8 cellular contexts compared by ENCODE assay signal in the genomic region with DNA sequence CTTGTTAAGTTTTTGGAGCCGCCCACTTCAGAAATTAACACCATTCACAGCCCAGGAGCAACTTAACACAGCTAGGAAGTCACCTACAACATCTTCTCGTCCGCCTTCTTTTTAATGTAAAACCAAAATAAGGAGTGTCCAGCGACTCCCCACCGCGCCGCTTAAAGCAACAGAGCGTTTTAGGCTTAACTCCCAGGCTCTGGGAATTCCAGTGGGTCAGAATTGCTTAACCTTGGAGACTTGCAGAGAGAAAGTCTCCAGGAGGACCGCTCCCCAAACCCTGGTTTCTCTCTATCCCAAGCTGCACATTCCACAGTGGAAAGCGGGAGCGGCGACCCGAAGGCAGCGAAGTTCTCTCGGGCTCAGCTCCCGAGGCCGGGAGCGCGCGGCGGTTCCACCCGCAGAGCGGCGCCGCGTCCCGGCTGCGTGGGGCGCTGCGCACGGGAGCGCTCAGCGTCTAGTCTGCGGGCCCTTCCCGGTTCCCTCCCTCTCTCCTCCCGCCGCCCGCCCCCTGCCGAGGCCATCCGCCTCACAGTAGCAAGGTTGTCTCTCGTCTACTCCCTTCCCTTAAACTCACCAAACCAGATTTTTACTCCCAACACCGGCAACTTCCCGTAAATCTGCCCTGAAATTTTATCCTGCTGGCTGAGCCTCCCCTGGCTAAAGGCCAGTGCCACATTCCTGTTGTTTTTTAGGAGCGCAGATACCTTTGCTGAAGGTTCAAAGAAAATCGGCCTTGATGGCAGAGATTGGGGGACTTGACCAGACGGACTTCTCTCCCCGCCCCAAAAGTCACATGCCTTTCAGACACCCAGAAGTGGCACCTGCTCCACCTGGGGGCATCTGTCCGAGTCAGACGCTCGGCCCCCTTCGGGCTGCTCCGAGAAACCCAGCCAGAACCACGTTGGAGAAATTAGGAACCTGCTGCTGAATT. TPM values are rescaled to one million over a fixed set of nuclear protein-coding genes. Genes with fewer than 3 reads are reported as not detected.
DNase-seq lines count a peak whose midpoint lies in the region; ATAC-seq, FAIRE-seq and TF ChIP-seq lines count a peak whose summit lies in the region.

A gene (minus strand): TSS at position 464 of the 934 bp plus-strand sequence. CDS start 190,971 bp downstream, outside the sequence.

- CTCF ChIA-PET in A549 (lab: Yijun Ruan, JAX) = interaction anchor here (0.7 to 1.3 kb wide), 4 partner anchors 14 to 88 kb away, joined by 3 to 4 read pairs (median 3); no protein-coding TSS in a partner anchor

- no peak for TF ChIP-seq EP300 in A549 (IDR thresholded peaks at IDR 0.05)
- TF ChIP-seq EP300 in neural cell (conservative IDR thresholded peaks at IDR 0.05; ENCODE audit: poor library complexity, severe bottlenecking) = no peak

- H3K4me1 ChIP-seq in A549 = peaks cover 25% of the 10 kb centered on the region

- peak; percentile 89 to 92 for ATAC-seq in A549
- ATAC-seq in HG02852 (IDR thresholded peaks at IDR 0.05; ENCODE audit: unreplicated experiment) = peak; percentile 35
- ATAC-seq in activated T-cell treated with anti-CD3 and anti-CD28 coated beads, Interleukin-2, amount 50 U/mL, for 4 hours = peak; percentile 82 to 88

- DNase-seq in A549 (ENCODE audit: low read depth in 1 of 2, low spot score in 1 of 2) = peak in 1 of 2 experiments; percentile 76
- DNase-seq in NCI-H2196 treated with DMSO at 0.1 percent for 48 hours (lab: John Stamatoyannopoulos, UW; ENCODE audit: unreplicated experiment) = peak; percentile 68
- peak; percentile 11 for DNase-seq in activated T-cell treated with anti-CD3 and anti-CD28 coated beads, Interleukin-2, amount 50 U/mL, for 4 hours
- DNase-seq in foreskin fibroblast = peak in 1 of 2 donors; percentile 50
- DNase-seq in urothelium cell line (ENCODE audit: low spot score) = peak; percentile 76

- H3K27me3 ChIP-seq in neural cell (ENCODE audit: insufficient read depth, low read depth, low read length) = peaks cover 40% of the 10 kb centered on the region

- WGBS in A549 (ENCODE audit: missing lambda C conversion rate) = 3% methylated on average over 34 of the region's 53 CpGs

- H3K4me3 Mint-ChIP-seq in activated T-cell treated with anti-CD3 and anti-CD28 coated beads, Interleukin-2, amount 50 U/mL, for 4 hours = peak within 1 kb of the TSS; percentile 80

- TF ChIP-seq POLR2A in A549 (IDR thresholded peaks at IDR 0.05; ENCODE audit: low read length) (peak; percentile 47), GM15510 (IDR thresholded peaks at IDR 0.05; ENCODE audit: borderline replicate concordance, extremely low read depth, insufficient read length) (peak; percentile 42)

- no peaks in the 10 kb centered on the region for H3F3A ChIP-seq in neural cell (ENCODE audit: insufficient read depth, low read length, poor library complexity, severe bottlenecking)

- no peaks in the 10 kb centered on the region for H3K9me2 ChIP-seq in neural cell (ENCODE audit: insufficient read depth, low read length)

- peak; percentile 11; the same call in 1 of the 3 replicates for TF ChIP-seq CTCF in A549 (IDR thresholded peaks at IDR 0.05)
- no peak for TF ChIP-seq CTCF in foreskin fibroblast (IDR thresholded peaks at IDR 0.05; ENCODE audit: low read depth, low read length)
- peak; percentile 31 for TF ChIP-seq CTCF in neural cell (IDR thresholded peaks at IDR 0.05; ENCODE audit: poor library complexity, severe bottlenecking)

- POLR2A ChIA-PET in A549 (lab: Yijun Ruan, JAX) = interaction anchor here (0.5 to 1.3 kb wide), 5 partner anchors 23 to 1167 kb away, joined by 3 to 5 read pairs (median 5); no protein-coding TSS in a partner anchor

- FAIRE-seq in A549 (lab: Jason Lieb, UNC) (no peak), urothelium cell line (lab: Jason Lieb, UNC) (no peak)

- TF ChIP-seq RAD21 in A549 (conservative IDR thresholded peaks at IDR 0.05 in 1 of 2, IDR thresholded peaks at IDR 0.05 in 1 of 2) (peak in 1 of 2 experiments; percentile 52; a peak in 2 of 5 replicates), neural cell (conservative IDR thresholded peaks at IDR 0.05) (no peak)

- peak within 1 kb of the TSS; percentile 66 for H3K4me3 ChIP-seq in A549
- peak within 1 kb of the TSS; percentile 49 to 54 for H3K4me3 ChIP-seq in foreskin fibroblast (ENCODE audit: low read depth in 1 of 2, low read length in 2 of 2)
- peak within 1 kb of the TSS; percentile 67 for H3K4me3 ChIP-seq in neural cell (ENCODE audit: low read length)

- peaks cover 17% of the 10 kb centered on the region for H3K4me1 Mint-ChIP-seq in activated T-cell treated with anti-CD3 and anti-CD28 coated beads, Interleukin-2, amount 50 U/mL, for 4 hours (ENCODE audit: low read depth)

- H3K79me2 ChIP-seq in neural cell (replicated peaks; ENCODE audit: insufficient read depth, low read length) = no peaks in the 10 kb centered on the region

- no peak within 1 kb of the TSS for H2AFZ ChIP-seq in neural cell (ENCODE audit: low read depth, low read length)

- no peaks in the 10 kb centered on the region for H3K9me3 ChIP-seq in A549
- no peaks in the 10 kb centered on the region for H3K9me3 ChIP-seq in neural cell (ENCODE audit: low read length)

- H3K9me3 Mint-ChIP-seq in activated T-cell treated with anti-CD3 and anti-CD28 coated beads, Interleukin-2, amount 50 U/mL, for 4 hours = no peaks in the 10 kb centered on the region

- H3K27ac ChIP-seq in A549 = peak within 1 kb of the TSS; percentile 98
- H3K27ac ChIP-seq in neural cell (ENCODE audit: low read length) = no peak within 1 kb of the TSS

- no peak within 1 kb of the TSS for H3K9ac ChIP-seq in neural cell (ENCODE audit: low read length)

- H3K36me3 ChIP-seq in neural cell (ENCODE audit: insufficient read depth, low read length) = no peaks in the 10 kb centered on the region

- no peaks in the 10 kb centered on the region for H4K20me1 ChIP-seq in neural cell (ENCODE audit: insufficient read depth)

- H3K27me3 Mint-ChIP-seq in activated T-cell treated with anti-CD3 and anti-CD28 coated beads, Interleukin-2, amount 50 U/mL, for 4 hours (ENCODE audit: low read depth) = peaks cover 47% of the 10 kb centered on the region

- no peaks in the 10 kb centered on the region for H3K36me3 Mint-ChIP-seq in activated T-cell treated with anti-CD3 and anti-CD28 coated beads, Interleukin-2, amount 50 U/mL, for 4 hours (ENCODE audit: insufficient read depth)

- H3K4me2 ChIP-seq in A549 (peak within 1 kb of the TSS; percentile 95), neural cell (ENCODE audit: low read length) (peak within 1 kb of the TSS; percentile 42)

TF ChIP-seq in A549, 52 proteins besides CTCF, POLR2A, EP300 and RAD21:
- TF ChIP-seq EHF (CRISPR knock-in tag; IDR thresholded peaks at IDR 0.05) = no peak
- peak; percentile 5; the same call in 1 of the 2 replicates for TF ChIP-seq HOXB13 (CRISPR knock-in tag; IDR thresholded peaks at IDR 0.05; ENCODE audit: low read depth)
- 0 out of 2 replicates have a peak, but pooled peaks have one; percentile 7 for TF ChIP-seq PHF8 (IDR thresholded peaks at IDR 0.05; ENCODE audit: borderline replicate concordance, low read depth)
- TF ChIP-seq FOSL2 (IDR thresholded peaks at IDR 0.05) = no peak
- no peak for TF ChIP-seq FOSL2 (CRISPR knock-in tag; IDR thresholded peaks at IDR 0.05)
- no peak for TF ChIP-seq MAZ (IDR thresholded peaks at IDR 0.05; ENCODE audit: borderline replicate concordance, low read depth, low read length)
- peak; percentile 48 to 61; a peak in 2 of 4 replicates for TF ChIP-seq CEBPB (IDR thresholded peaks at IDR 0.05)
- TF ChIP-seq JUN (IDR thresholded peaks at IDR 0.05) = peak in 1 of 2 experiments; percentile 12; a peak in 3 of 5 replicates
- no peak for TF ChIP-seq MAFK (IDR thresholded peaks at IDR 0.05; ENCODE audit: partially characterized antibody)
TF ChIP-seq in A549: peak in this region for 4.

TF ChIP-seq in neural cell, 6 proteins besides CTCF, POLR2A, EP300 and RAD21:
- TF ChIP-seq TAF1 (IDR thresholded peaks at IDR 0.05; ENCODE audit: low read depth) (no peak), POLR2AphosphoS5 (IDR thresholded peaks at IDR 0.05) (peak; percentile 16), EZH2 (IDR thresholded peaks at IDR 0.05; ENCODE audit: borderline replicate concordance, insufficient read depth, low read length, poor library complexity, severe bottlenecking) (peak; percentile 78)
- TF ChIP-seq, protein P1, sequence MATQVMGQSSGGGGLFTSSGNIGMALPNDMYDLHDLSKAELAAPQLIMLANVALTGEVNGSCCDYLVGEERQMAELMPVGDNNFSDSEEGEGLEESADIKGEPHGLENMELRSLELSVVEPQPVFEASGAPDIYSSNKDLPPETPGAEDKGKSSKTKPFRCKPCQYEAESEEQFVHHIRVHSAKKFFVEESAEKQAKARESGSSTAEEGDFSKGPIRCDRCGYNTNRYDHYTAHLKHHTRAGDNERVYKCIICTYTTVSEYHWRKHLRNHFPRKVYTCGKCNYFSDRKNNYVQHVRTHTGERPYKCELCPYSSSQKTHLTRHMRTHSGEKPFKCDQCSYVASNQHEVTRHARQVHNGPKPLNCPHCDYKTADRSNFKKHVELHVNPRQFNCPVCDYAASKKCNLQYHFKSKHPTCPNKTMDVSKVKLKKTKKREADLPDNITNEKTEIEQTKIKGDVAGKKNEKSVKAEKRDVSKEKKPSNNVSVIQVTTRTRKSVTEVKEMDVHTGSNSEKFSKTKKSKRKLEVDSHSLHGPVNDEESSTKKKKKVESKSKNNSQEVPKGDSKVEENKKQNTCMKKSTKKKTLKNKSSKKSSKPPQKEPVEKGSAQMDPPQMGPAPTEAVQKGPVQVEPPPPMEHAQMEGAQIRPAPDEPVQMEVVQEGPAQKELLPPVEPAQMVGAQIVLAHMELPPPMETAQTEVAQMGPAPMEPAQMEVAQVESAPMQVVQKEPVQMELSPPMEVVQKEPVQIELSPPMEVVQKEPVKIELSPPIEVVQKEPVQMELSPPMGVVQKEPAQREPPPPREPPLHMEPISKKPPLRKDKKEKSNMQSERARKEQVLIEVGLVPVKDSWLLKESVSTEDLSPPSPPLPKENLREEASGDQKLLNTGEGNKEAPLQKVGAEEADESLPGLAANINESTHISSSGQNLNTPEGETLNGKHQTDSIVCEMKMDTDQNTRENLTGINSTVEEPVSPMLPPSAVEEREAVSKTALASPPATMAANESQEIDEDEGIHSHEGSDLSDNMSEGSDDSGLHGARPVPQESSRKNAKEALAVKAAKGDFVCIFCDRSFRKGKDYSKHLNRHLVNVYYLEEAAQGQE (IDR thresholded peaks at IDR 0.05; ENCODE audit: borderline replicate concordance) = no peak

RNA-seq across cellular contexts. Expression of the gene that starts here (rescaled TPM):
- polyA plus RNA-seq in A549 (2011; rRNA removed) (37.3 and 38.1 TPM in 2 replicates), A549 (2017; fragmentation: RNase III; extraction: RNeasy Plus Mini Kit Qiagen cat#74134 plus additional on column Dnase treatment) (33.2 to 43.3 TPM (median 41.5 TPM) in 3 replicates), neural cell (1.7 and 2.4 TPM in 2 replicates)
- polyA plus RNA-seq in A549 (2012; cell fraction: cytosol; rRNA removed) = 53.4 and 68.8 TPM in 2 replicates
- 63.9 and 115 TPM in 2 replicates for polyA plus RNA-seq in A549 (2012; cell fraction: nucleus; rRNA removed)
- polyA minus RNA-seq in A549 (2011; rRNA and poly(A)+ RNA removed) = 37.6 and 44.1 TPM in 2 replicates
- total RNA-seq in activated T-cell treated with anti-CD3 and anti-CD28 coated beads, Interleukin-2, amount 50 U/mL, for 4 hours = 1 to 10 TPM in 2 of 3 donors, under 1 TPM in 1; 0.87 to 1.9 (median 1.1) TPM
- 0.97 and 1.0 TPM in 2 replicates for polyA minus RNA-seq in neural cell

Comparison
In these comparisons a context has a peak if more than half of its experiments do, and no peak if none do; other contexts are left out.
1. ATAC-seq: peak in every context shown above with its lines; median percentile 90 in A549; 85 in activated T-cell treated with anti-CD3 and anti-CD28 coated beads, Interleukin-2, amount 50 U/mL, for 4 hours; 35 in HG02852.